Comparison of ENCODE assay signal across 13 cellular contexts in the genomic region with DNA sequence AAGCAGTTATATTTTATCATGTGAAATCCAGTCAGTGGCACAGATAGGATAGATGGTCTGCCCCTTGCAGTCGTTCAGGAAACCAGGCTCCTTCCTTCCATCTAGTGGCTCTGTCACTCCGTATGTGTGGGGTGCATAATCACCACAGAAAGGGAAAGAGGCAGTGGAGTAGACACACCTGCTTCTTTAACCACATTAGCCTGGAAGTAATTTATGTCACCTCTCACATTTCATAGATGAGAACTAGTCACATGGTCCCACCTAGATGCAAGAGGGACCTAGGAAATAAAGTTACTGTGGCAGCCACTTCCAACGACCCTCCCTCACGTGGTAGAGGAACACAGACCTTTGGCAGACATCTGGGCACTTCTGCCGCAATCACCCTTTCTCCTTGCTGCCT. TPM values are rescaled to one million over a fixed set of nuclear protein-coding genes. Genes with fewer than 3 reads are reported as not detected.
A peak's percentile ranks its signal among the peaks of the same experiment; 100 is the strongest.
DNase-seq lines count a peak whose midpoint lies in the region; ATAC-seq and TF ChIP-seq lines count a peak whose summit lies in the region.
"Had no signal": no experiment of that assay in that cellular context is flagged by ENCODE, and none has a peak within 500 bp of the region (broad histone marks: within the 10 kb centered on the region; RNA-seq: fewer than 3 reads in every experiment).

No MANE protein-coding gene starts in this region.

- H3K36me3 Mint-ChIP-seq in activated naive CD8-positive, alpha-beta T cell treated with anti-CD3 and anti-CD28 coated beads for 36 hours, result no peaks in the 10 kb centered on the region

- no peaks in the 10 kb centered on the region for H3K9me3 Mint-ChIP-seq in activated naive CD8-positive, alpha-beta T cell treated with anti-CD3 and anti-CD28 coated beads for 36 hours

- H3K4me1 ChIP-seq in DND-41 (ENCODE audit: insufficient read depth, low read length), result no peaks in the 10 kb centered on the region
- H3K4me1 ChIP-seq: left lung, right atrium auricular region had no signal

- no peaks in the 10 kb centered on the region for H3K79me2 ChIP-seq in DND-41 (ENCODE audit: insufficient read depth, low read length)

- no peak overlapping the region for H3K4me3 Mint-ChIP-seq in activated naive CD8-positive, alpha-beta T cell treated with anti-CD3 and anti-CD28 coated beads for 36 hours

- no peak overlapping the region for H3K4me3 ChIP-seq in DND-41 (ENCODE audit: low read depth in 1 of 2, low read length in 2 of 2)
- H3K4me3 ChIP-seq: BLaER1 treated with 17β-estradiol and CSF1 and Interleukin-3, amounts not matched to agents 10 nM and 100 nM; left lung; right atrium auricular region had no signal

- TF ChIP-seq CTCF in DND-41 (IDR thresholded peaks at IDR 0.05; ENCODE audit: borderline replicate concordance, extremely low read depth, low read length, poor library complexity, severe bottlenecking), result no peak

- no peak overlapping the region for H3K27ac Mint-ChIP-seq in activated naive CD8-positive, alpha-beta T cell treated with anti-CD3 and anti-CD28 coated beads for 36 hours

- H3K9ac ChIP-seq in DND-41 (ENCODE audit: low read depth, low read length), result no peak overlapping the region
- H3K9ac ChIP-seq: BLaER1 treated with 17β-estradiol and CSF1 and Interleukin-3, amounts not matched to agents 10 nM and 100 nM had no signal

- no peaks in the 10 kb centered on the region for H3K9me3 ChIP-seq in DND-41 (ENCODE audit: insufficient read depth, low read length, severe bottlenecking)
- H3K9me3 ChIP-seq: left lung had no signal

- no peak overlapping the region; the same call in 1 of the 2 replicates for H3K4me2 ChIP-seq in DND-41 (ENCODE audit: insufficient read depth, low read length)

- ATAC-seq in DND-41 (ENCODE audit: insufficient read depth, low read depth) (peak; percentile 90), HG03565 (IDR thresholded peaks at IDR 0.05; ENCODE audit: unreplicated experiment) (no peak)
- ATAC-seq: left lung had no signal

- no peaks in the 10 kb centered on the region for H3K36me3 ChIP-seq in DND-41 (ENCODE audit: insufficient read depth, low read length)
- H3K36me3 ChIP-seq: BLaER1 treated with 17β-estradiol and CSF1 and Interleukin-3, amounts not matched to agents 10 nM and 100 nM; left lung; right atrium auricular region had no signal

- no peaks in the 10 kb centered on the region for H3K27me3 ChIP-seq in DND-41 (ENCODE audit: insufficient read depth, low read length, poor library complexity)
- H3K27me3 ChIP-seq: BLaER1 treated with 17β-estradiol and CSF1 and Interleukin-3, amounts not matched to agents 10 nM and 100 nM; left lung; right atrium auricular region had no signal

- no peak overlapping the region for H3K27ac ChIP-seq in DND-41 (ENCODE audit: low read length)
- H3K27ac ChIP-seq: BLaER1 treated with 17β-estradiol and CSF1 and Interleukin-3, amounts not matched to agents 10 nM and 100 nM; left lung; right atrium auricular region had no signal

- no peaks in the 10 kb centered on the region for H4K20me1 ChIP-seq in DND-41 (ENCODE audit: insufficient read depth, low read length)
- H4K20me1 ChIP-seq: BLaER1 treated with 17β-estradiol and CSF1 and Interleukin-3, amounts not matched to agents 10 nM and 100 nM had no signal

- H3K27me3 Mint-ChIP-seq in activated naive CD8-positive, alpha-beta T cell treated with anti-CD3 and anti-CD28 coated beads for 36 hours, result peaks cover 4% of the 10 kb centered on the region

- H3K4me1 Mint-ChIP-seq in activated naive CD8-positive, alpha-beta T cell treated with anti-CD3 and anti-CD28 coated beads for 36 hours, result peaks cover 4% of the 10 kb centered on the region

- H2AFZ ChIP-seq in DND-41 (ENCODE audit: low read depth, low read length), result peak overlapping the region; percentile 47; the same call in 1 of the 2 replicates

- peak; percentile 32 for DNase-seq in DND-41
- DNase-seq in KG1 (lab: John Stamatoyannopoulos, UW), result peak; percentile 20
- DNase-seq in NCI-H2171 treated with DMSO at 0.1 percent for 48 hours (lab: John Stamatoyannopoulos, UW), result peak; percentile 98
- peak; percentile 11 for DNase-seq in activated naive CD8-positive, alpha-beta T cell treated with anti-CD3 and anti-CD28 coated beads for 36 hours
- DNase-seq in activated CD8-positive, alpha-beta memory T cell treated with anti-CD3 and anti-CD28 coated beads for 24 hours, result no peak
- DNase-seq in LoVo (ENCODE audit: low spot score), result no peak
- DNase-seq: activated naive CD4-positive, alpha-beta T cell treated with anti-CD3 and anti-CD28 coated beads, Interleukin-2, amount 50 U/mL, for 16 hours; left lung; T-helper 9 cell had no signal

RNA-seq across cellular contexts. Expression of gene RNU6-8, which starts 14.2 kb away (rescaled TPM):
- total RNA-seq in activated naive CD8-positive, alpha-beta T cell treated with anti-CD3 and anti-CD28 coated beads for 36 hours, result not detected
- total RNA-seq: left lung, right atrium auricular region, subcutaneous adipose tissue had no signal

RNA-seq across cellular contexts. Expression of gene RNU6-7, which starts 15.5 kb away (rescaled TPM):
- not detected for total RNA-seq in activated naive CD8-positive, alpha-beta T cell treated with anti-CD3 and anti-CD28 coated beads for 36 hours
- total RNA-seq: left lung, right atrium auricular region, subcutaneous adipose tissue had no signal

Comparison
In these comparisons a context has a peak if more than half of its experiments do, and no peak if none do; other contexts are left out.
1. DNase-seq: peak in DND-41 (single experiment), KG1 (single experiment), NCI-H2171 treated with DMSO at 0.1 percent for 48 hours (single experiment) and activated naive CD8-positive, alpha-beta T cell treated with anti-CD3 and anti-CD28 coated beads for 36 hours (single experiment); none in activated CD8-positive, alpha-beta memory T cell treated with anti-CD3 and anti-CD28 coated beads for 24 hours (single experiment) and LoVo (single experiment).